ENCODE assay signal across 18 cellular contexts in the genomic region with DNA sequence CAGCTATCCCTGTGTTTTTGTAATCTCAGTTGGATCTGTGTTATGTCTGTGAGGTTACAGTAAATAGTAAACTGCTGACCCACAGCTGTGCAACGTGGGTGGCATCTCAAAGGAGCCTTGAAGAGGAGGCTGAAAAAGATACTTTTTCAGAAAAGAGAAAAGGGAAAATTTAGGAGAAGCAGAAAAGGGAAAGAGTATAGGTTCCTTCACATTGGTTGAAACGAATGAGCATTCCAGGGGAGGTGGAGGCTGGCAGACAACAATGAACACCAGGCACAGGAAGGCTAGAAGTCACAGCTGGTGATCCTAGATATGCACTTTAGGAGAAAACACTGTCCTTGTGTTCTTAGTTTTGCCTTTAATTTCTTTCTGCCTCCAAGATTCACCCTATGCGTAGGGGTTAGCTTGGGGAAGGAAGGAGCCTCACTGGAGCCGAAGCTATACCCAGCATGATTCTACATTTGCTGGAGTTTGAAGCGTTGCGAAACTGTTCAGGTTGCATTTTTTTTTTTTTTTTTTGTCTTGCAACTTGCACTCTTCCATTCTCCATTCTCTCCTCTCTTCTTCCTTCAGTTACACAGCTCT. TPM values are rescaled to one million over a fixed set of nuclear protein-coding genes. Genes with fewer than 3 reads are reported as not detected.
DNase-seq lines count a peak whose midpoint lies in the region; ATAC-seq, FAIRE-seq and TF ChIP-seq lines count a peak whose summit lies in the region.
"Had no signal": no experiment of that assay in that cellular context is flagged by ENCODE, and none has a peak within 500 bp of the region (broad histone marks: within the 10 kb centered on the region; RNA-seq: fewer than 3 reads in every experiment).

No MANE protein-coding gene starts in this region.

- no peak for FAIRE-seq in small intestine (lab: Jason Lieb, UNC)

- no peak for ATAC-seq in gastrocnemius medialis
- ATAC-seq: activated CD4-positive, CD25-positive, alpha-beta regulatory T cell treated with anti-CD3 and anti-CD28 coated beads, Interleukin-2, amount 50 U/mL, for 24 hours; T-cell had no signal

- in situ Hi-C loops in KBM-7 (cut with MboI; ENCODE audit: low pct_unique_long_range_greater_than_20kb, low sequenced_read_pairs) (no loop called here), gastrocnemius medialis (cut with MboI; ENCODE audit: low sequenced_read_pairs in 4 of 4) (no loop called here)

- H3K4me3 ChIP-seq in gastrocnemius medialis, result no peak overlapping the region
- H3K4me3 ChIP-seq in small intestine (ENCODE audit: low read depth in 1 of 2, low read length in 2 of 2), result no peak overlapping the region
- H3K4me3 ChIP-seq: lung, spleen had no signal

- H3K4me1 ChIP-seq in gastrocnemius medialis (peaks cover 79 to 88% of the 10 kb centered on the region in 2 donors), small intestine (ENCODE audit: control insufficient read depth in 2 of 2, insufficient read depth in 1 of 2, low read depth in 1 of 2, low read length in 1 of 2) (no peaks in the 10 kb centered on the region)

- DNase-seq in KBM-7, result peak; percentile 28
- peak; percentile 56 for DNase-seq in amniotic epithelial cell (ENCODE audit: low read depth)
- peak; percentile 66 for DNase-seq in left kidney (ENCODE audit: low read depth, low spot score)
- DNase-seq in gastrocnemius medialis, result no peak
- DNase-seq in activated CD8-positive, alpha-beta memory T cell treated with anti-CD3 and anti-CD28 coated beads, Interleukin-2, amount 50 U/mL, for 48 hours, result no peak
- no peak for DNase-seq in small intestine
- DNase-seq in activated naive CD4-positive, alpha-beta T cell treated with anti-CD3 and anti-CD28 coated beads, Interleukin-2, amount 50 U/mL, for 16 hours, result no peak
- no peak for DNase-seq in AG08396 (ENCODE audit: low spot score)
- DNase-seq: COR-L47, GDM1, NCI-H1105, NCI-H2171, nucleus accumbens, spleen, T-cell had no signal

- H3K9me3 ChIP-seq in gastrocnemius medialis (no peaks in the 10 kb centered on the region), small intestine (ENCODE audit: control insufficient read depth, low read depth) (no peaks in the 10 kb centered on the region)

- H3K27ac ChIP-seq in gastrocnemius medialis, result peak overlapping the region; percentile 91 to 98 (median 94)
- H3K27ac ChIP-seq in small intestine (ENCODE audit: low read depth in 1 of 2, low read length in 1 of 2), result peak overlapping the region in 1 of 2 donors; percentile 7
- H3K27ac ChIP-seq: RWPE1 had no signal

- 70 to 89% (median 79%) methylated on average over 6 of the region's 6 CpGs for WGBS in small intestine, 3 donors

- H3K36me3 ChIP-seq in gastrocnemius medialis, result no peaks in the 10 kb centered on the region
- H3K36me3 ChIP-seq in small intestine (ENCODE audit: control insufficient read depth in 2 of 2, insufficient read depth in 2 of 2, low read length in 2 of 2), result no peaks in the 10 kb centered on the region
- H3K36me3 ChIP-seq: spleen had no signal

- no peak for TF ChIP-seq CTCF in gastrocnemius medialis (IDR thresholded peaks at IDR 0.05 in 4 of 5, conservative IDR thresholded peaks at IDR 0.05 in 1 of 5)

- intact Hi-C loops in gastrocnemius medialis (cut with DNase I; ENCODE audit: low total_unique reads), result no loop called here

- H3K27me3 ChIP-seq in gastrocnemius medialis (no peaks in the 10 kb centered on the region), small intestine (ENCODE audit: control insufficient read depth in 2 of 2, insufficient read depth in 2 of 2, low read length in 2 of 2) (no peaks in the 10 kb centered on the region)

- TF ChIP-seq POLR2A in gastrocnemius medialis (IDR thresholded peaks at IDR 0.05), result no peak

RNA-seq across cellular contexts. Expression of gene CPED1, which starts 18.3 kb away (rescaled TPM):
- total RNA-seq in gastrocnemius medialis, result 10 to 100 TPM in 3 of 4 donors, 1 to 10 TPM in 1; 4.8 to 35.5 (median 34.1) TPM
- polyA plus RNA-seq in small intestine, result 1 to 10 TPM in 2 of 3 donors, under 1 TPM in 1; 0.22 to 2.5 (median 1.4) TPM

RNA-seq across cellular contexts. Expression of gene ING3, which starts 56.2 kb away (rescaled TPM):
- total RNA-seq in gastrocnemius medialis, result 1 to 10 TPM; 5.8 to 9.9 (median 6.7) TPM
- polyA plus RNA-seq in small intestine, result 10 to 100 TPM in 2 of 3 donors, 1 to 10 TPM in 1; 9.4 to 13.5 (median 11.9) TPM

Comparison
In these comparisons a context has a peak if more than half of its experiments do, and no peak if none do; other contexts are left out.
1. DNase-seq: peak in KBM-7 (single experiment), amniotic epithelial cell (single experiment) and left kidney (single experiment); none in gastrocnemius medialis (0 of 2), activated CD8-positive, alpha-beta memory T cell treated with anti-CD3 and anti-CD28 coated beads, Interleukin-2, amount 50 U/mL, for 48 hours (single experiment), small intestine (single experiment), activated naive CD4-positive, alpha-beta T cell treated with anti-CD3 and anti-CD28 coated beads, Interleukin-2, amount 50 U/mL, for 16 hours (single experiment) and AG08396 (single experiment).